11 cellular contexts compared by ENCODE assay signal in genomic region chr4:145012841-145013240, GRCh38.
DNase-seq lines count a peak whose midpoint lies in the region; ATAC-seq and TF ChIP-seq lines count a peak whose summit lies in the region.
"Had no signal": no experiment of that assay in that cellular context is flagged by ENCODE, and none has a peak within 500 bp of the region (broad histone marks: within the 10 kb centered on the region; RNA-seq: fewer than 3 reads in every experiment).

No MANE protein-coding gene starts in this region.

- peak in 1 of 2 donors; percentile 43 for ATAC-seq in activated naive CD4-positive, alpha-beta T cell treated with anti-CD3 and anti-CD28 coated beads, Interleukin-2, amount 50 U/mL, for 72 hours
- no peak for ATAC-seq in stimulated activated memory B cell treated with anti-CD40 and anti-IgM and Interleukin-4, amounts not matched to agents 10 μg/mL and 1 μg/mL and 100 μg/mL, for 72 hours
- no peak for ATAC-seq in HG03565 (IDR thresholded peaks at IDR 0.05; ENCODE audit: unreplicated experiment)

- peaks cover 29 to 63% of the 10 kb centered on the region in 2 donors for H3K36me3 Mint-ChIP-seq in activated naive CD4-positive, alpha-beta T cell treated with anti-CD3 and anti-CD28 coated beads, Interleukin-2, amount 50 U/mL, for 72 hours
- H3K36me3 Mint-ChIP-seq in glutamatergic neuron (ENCODE audit: unreplicated experiment): peaks cover 5% of the 10 kb centered on the region
- peaks cover 73% of the 10 kb centered on the region for H3K36me3 Mint-ChIP-seq in stimulated activated memory B cell treated with anti-CD40 and anti-IgM and Interleukin-4, amounts not matched to agents 10 μg/mL and 1 μg/mL and 100 μg/mL, for 72 hours

- peaks cover 9% of the 10 kb centered on the region for H3K4me1 Mint-ChIP-seq in glutamatergic neuron (ENCODE audit: low read depth, unreplicated experiment)
- H3K4me1 Mint-ChIP-seq in stimulated activated memory B cell treated with anti-CD40 and anti-IgM and Interleukin-4, amounts not matched to agents 10 μg/mL and 1 μg/mL and 100 μg/mL, for 72 hours: peaks cover 44% of the 10 kb centered on the region

- no peak for TF ChIP-seq CTCF in glutamatergic neuron (IDR thresholded peaks at IDR 0.05; ENCODE audit: partially characterized antibody, unreplicated experiment)

- no peak overlapping the region for H3K4me3 Mint-ChIP-seq in glutamatergic neuron (ENCODE audit: unreplicated experiment)
- H3K4me3 Mint-ChIP-seq in stimulated activated memory B cell treated with anti-CD40 and anti-IgM and Interleukin-4, amounts not matched to agents 10 μg/mL and 1 μg/mL and 100 μg/mL, for 72 hours: no peak overlapping the region
- H3K4me3 Mint-ChIP-seq: B cell had no signal

- peaks cover 0 to 7% of the 10 kb centered on the region in 2 donors for H3K9me3 Mint-ChIP-seq in activated naive CD4-positive, alpha-beta T cell treated with anti-CD3 and anti-CD28 coated beads, Interleukin-2, amount 50 U/mL, for 72 hours
- H3K9me3 Mint-ChIP-seq in glutamatergic neuron (ENCODE audit: unreplicated experiment): peaks cover 3% of the 10 kb centered on the region
- no peaks in the 10 kb centered on the region for H3K9me3 Mint-ChIP-seq in stimulated activated memory B cell treated with anti-CD40 and anti-IgM and Interleukin-4, amounts not matched to agents 10 μg/mL and 1 μg/mL and 100 μg/mL, for 72 hours

- H3K27ac Mint-ChIP-seq in activated naive CD4-positive, alpha-beta T cell treated with anti-CD3 and anti-CD28 coated beads, Interleukin-2, amount 50 U/mL, for 72 hours: peak overlapping the region; percentile 6 to 39
- H3K27ac Mint-ChIP-seq in glutamatergic neuron (ENCODE audit: unreplicated experiment): peak overlapping the region; percentile 23
- peak overlapping the region; percentile 30 for H3K27ac Mint-ChIP-seq in stimulated activated memory B cell treated with anti-CD40 and anti-IgM and Interleukin-4, amounts not matched to agents 10 μg/mL and 1 μg/mL and 100 μg/mL, for 72 hours
- H3K27ac Mint-ChIP-seq: B cell had no signal

- H3K27me3 Mint-ChIP-seq in glutamatergic neuron (ENCODE audit: unreplicated experiment): peaks cover 2% of the 10 kb centered on the region
- no peaks in the 10 kb centered on the region for H3K27me3 Mint-ChIP-seq in stimulated activated memory B cell treated with anti-CD40 and anti-IgM and Interleukin-4, amounts not matched to agents 10 μg/mL and 1 μg/mL and 100 μg/mL, for 72 hours
- H3K27me3 Mint-ChIP-seq: B cell had no signal

- no peak for DNase-seq in activated naive CD4-positive, alpha-beta T cell treated with anti-CD3 and anti-CD28 coated beads, Interleukin-2, amount 50 U/mL, for 72 hours (ENCODE audit: low spot score in 2 of 2)
- no peak for DNase-seq in activated naive CD4-positive, alpha-beta T cell treated with anti-CD3 and anti-CD28 coated beads, Interleukin-2, amount 50 U/mL, for 16 hours
- peak; percentile 12 for DNase-seq in UCSD-AML1 (lab: John Stamatoyannopoulos, UW; ENCODE audit: unreplicated experiment)
- no peak for DNase-seq in glutamatergic neuron
- no peak for DNase-seq in activated CD4-positive, CD25-positive, alpha-beta regulatory T cell (lab: John Stamatoyannopoulos, UW)
- DNase-seq in NCI-H524 treated with DMSO at 0.1 percent for 48 hours (lab: John Stamatoyannopoulos, UW): no peak
- DNase-seq: amniotic stem cell, SHP77 treated with DMSO at 0.1 percent for 48 hours had no signal
